In the genomic region with DNA sequence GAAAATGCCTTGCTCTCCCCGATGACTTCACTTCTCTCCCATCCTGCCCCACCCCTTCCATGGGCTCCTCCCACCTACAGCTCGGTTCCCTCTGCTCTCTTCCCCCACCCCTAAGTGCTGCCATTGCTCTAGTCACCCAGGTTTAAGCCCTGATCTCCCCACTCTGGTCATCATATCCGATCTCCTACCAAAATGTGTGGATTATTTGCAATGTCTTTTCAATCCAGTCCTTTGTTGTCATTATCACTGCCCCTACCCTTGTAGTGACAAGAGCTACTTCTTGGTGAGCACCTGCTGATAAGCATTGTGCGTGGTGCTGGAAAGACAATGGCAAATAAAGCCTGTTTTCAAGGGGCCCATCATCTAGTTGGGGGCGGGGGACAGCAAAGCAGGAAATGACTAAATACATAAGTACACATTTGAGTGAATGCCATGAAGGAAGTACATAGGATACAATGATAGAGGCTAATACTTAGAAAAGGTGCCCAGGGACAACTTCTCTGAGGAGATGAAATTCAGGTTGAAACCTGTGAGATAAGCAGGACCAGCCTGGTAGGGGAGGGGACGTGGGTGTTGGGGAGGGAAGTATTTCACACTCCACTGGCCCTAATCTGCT, we compare ENCODE assay signal across 11 cellular contexts.
DNase-seq lines count a peak whose midpoint lies in the region; ATAC-seq, FAIRE-seq and TF ChIP-seq lines count a peak whose summit lies in the region.
"Had no signal": no experiment of that assay in that cellular context is flagged by ENCODE, and none has a peak within 500 bp of the region (broad histone marks: within the 10 kb centered on the region; RNA-seq: fewer than 3 reads in every experiment).

No MANE protein-coding gene starts in this region.

- H3K23ac ChIP-seq in IMR-90 (ENCODE audit: low read depth, low read length) = no peak overlapping the region

- dilution Hi-C loops in IMR-90 (cut with HindIII; ENCODE audit: low sequenced_read_pairs, unreplicated experiment) (no loop called here), mammary epithelial cell (cut with HindIII; ENCODE audit: low sequenced_read_pairs) (loop anchor here (5.0 kb wide), 1 partner anchor 39 kb away; no protein-coding TSS in a partner anchor)

- H3K4me1 ChIP-seq in IMR-90 (ENCODE audit: control insufficient read depth, insufficient read depth, low read length) = peaks cover 2% of the 10 kb centered on the region
- H3K4me1 ChIP-seq in mammary epithelial cell (ENCODE audit: insufficient read depth, low read length) = no peaks in the 10 kb centered on the region

- H3K27me3 ChIP-seq in IMR-90 (ENCODE audit: control insufficient read depth, insufficient read depth, low read length) (peaks cover 6% of the 10 kb centered on the region), mammary epithelial cell (ENCODE audit: insufficient read depth, low read length) (no peaks in the 10 kb centered on the region)
- H3K27me3 ChIP-seq: neutrophil, SJSA1 had no signal

- TF ChIP-seq RAD21 in IMR-90 (IDR thresholded peaks at IDR 0.05; ENCODE audit: low read length) = no peak

- no peak overlapping the region; the same call in 2 of the 3 replicates for H2BK15ac ChIP-seq in IMR-90 (ENCODE audit: low read depth, low read length)

- TF ChIP-seq POLR2A in IMR-90 (IDR thresholded peaks at IDR 0.05; ENCODE audit: low read depth, low read length) (no peak), GM12892 (IDR thresholded peaks at IDR 0.05; ENCODE audit: low read depth, low read length) (no peak)

- H4K91ac ChIP-seq in IMR-90 (ENCODE audit: insufficient read depth, low read depth, low read length) = no peak overlapping the region

- H3K36me3 ChIP-seq in IMR-90 (ENCODE audit: control insufficient read depth, insufficient read depth, low read length) = no peaks in the 10 kb centered on the region
- no peaks in the 10 kb centered on the region for H3K36me3 ChIP-seq in mammary epithelial cell (ENCODE audit: insufficient read depth, low read length)
- H3K36me3 ChIP-seq: neutrophil, SJSA1 had no signal

- ATAC-seq in activated T-cell treated with anti-CD3 and anti-CD28 coated beads, Interleukin-2, amount 50 U/mL, for 72 hours (replicated peaks in 1 of 2) = peak; percentile 66 to 67
- ATAC-seq in IMR-90 (ENCODE audit: low read depth) = no peak
- peak; percentile 73 for ATAC-seq in activated CD8-positive, alpha-beta T cell treated with anti-CD3 and anti-CD28 coated beads for 36 hours
- peak; percentile 73 for ATAC-seq in stimulated activated effector memory CD8-positive, alpha-beta T cell treated with anti-CD3 and anti-CD28 coated beads, Interleukin-12 subunit alpha, Interleukin-12 subunit beta, amount 100 ng/mL, for 72 hours

- peak overlapping the region in 1 of 2 experiments; percentile 19; a peak in 2 of 4 replicates for H4K8ac ChIP-seq in IMR-90 (ENCODE audit: low read depth in 2 of 2, low read length in 2 of 2)

- peaks cover 5% of the 10 kb centered on the region for H3K9me1 ChIP-seq in IMR-90 (ENCODE audit: insufficient read depth, low read length)

- H3K4me1 Mint-ChIP-seq in activated T-cell treated with anti-CD3 and anti-CD28 coated beads, Interleukin-2, amount 50 U/mL, for 72 hours (ENCODE audit: low read depth) = peaks cover 38% of the 10 kb centered on the region
- peaks cover 29% of the 10 kb centered on the region for H3K4me1 Mint-ChIP-seq in activated T-cell treated with anti-CD3 and anti-CD28 coated beads, Interleukin-2, amount 50 U/mL, for 24 hours (ENCODE audit: low read depth)
- H3K4me1 Mint-ChIP-seq in activated CD8-positive, alpha-beta T cell treated with anti-CD3 and anti-CD28 coated beads for 36 hours (ENCODE audit: low read depth) = peaks cover 38% of the 10 kb centered on the region
- H3K4me1 Mint-ChIP-seq in stimulated activated effector memory CD8-positive, alpha-beta T cell treated with anti-CD3 and anti-CD28 coated beads, Interleukin-12 subunit alpha, Interleukin-12 subunit beta, amount 100 ng/mL, for 72 hours = peaks cover 54% of the 10 kb centered on the region

- H2AK9ac ChIP-seq in IMR-90 (replicated peaks; ENCODE audit: low read depth, low read length, poor library complexity) = peak overlapping the region; percentile 38

- peak overlapping the region; percentile 80 for H3K4ac ChIP-seq in IMR-90 (ENCODE audit: low read depth, low read length)

- 0 out of 2 replicates have a peak overlapping the region, but pooled peaks have one; percentile 24 for H3K14ac ChIP-seq in IMR-90 (replicated peaks; ENCODE audit: low read depth, low read length)

- H3K9ac ChIP-seq in IMR-90 (ENCODE audit: low read depth, low read length) (no peak overlapping the region), mammary epithelial cell (ENCODE audit: insufficient read depth, low read length) (no peak overlapping the region)

- in situ Hi-C loops in IMR-90 (cut with MboI; ENCODE audit: low sequenced_read_pairs) (no loop called here), mammary epithelial cell (cut with MboI; ENCODE audit: low sequenced_read_pairs in 2 of 2) (no loop called here)

- no peak overlapping the region for H2BK5ac ChIP-seq in IMR-90 (ENCODE audit: low read depth, low read length, poor library complexity, severe bottlenecking)

- peaks cover 25% of the 10 kb centered on the region for H3K27me3 Mint-ChIP-seq in activated T-cell treated with anti-CD3 and anti-CD28 coated beads, Interleukin-2, amount 50 U/mL, for 72 hours (ENCODE audit: low read depth)
- peaks cover 49% of the 10 kb centered on the region for H3K27me3 Mint-ChIP-seq in activated T-cell treated with anti-CD3 and anti-CD28 coated beads, Interleukin-2, amount 50 U/mL, for 24 hours
- peaks cover 2% of the 10 kb centered on the region for H3K27me3 Mint-ChIP-seq in activated CD8-positive, alpha-beta T cell treated with anti-CD3 and anti-CD28 coated beads for 36 hours

- H3K27ac ChIP-seq in IMR-90 (ENCODE audit: insufficient read depth, low read length) (no peak overlapping the region), mammary epithelial cell (ENCODE audit: insufficient read depth, low read depth, low read length) (no peak overlapping the region)
- H3K27ac ChIP-seq: C4-2B, neutrophil, SJSA1 had no signal

- H3K4me2 ChIP-seq in IMR-90 (ENCODE audit: low read depth, low read length) (no peak overlapping the region), mammary epithelial cell (ENCODE audit: insufficient read depth, low read depth, low read length) (no peak overlapping the region)

- no peak overlapping the region for H2AK5ac ChIP-seq in IMR-90 (ENCODE audit: low read depth, low read length)

- WGBS in IMR-90 (ENCODE audit: extremely low coverage in 2 of 2, insufficient read length in 1 of 2), 2 experiments = 40% methylated on average over 1 of the region's 6 CpGs; no CpG with 5 or more reads in 1 of the 2 experiments
- WGBS in mammary epithelial cell (ENCODE audit: low coverage, missing lambda C conversion rate) = 46% methylated on average over 6 of the region's 6 CpGs

- no peaks in the 10 kb centered on the region for H3K79me2 ChIP-seq in mammary epithelial cell (ENCODE audit: insufficient read depth, low read length)

- peak; percentile 31 to 45 for DNase-seq in activated T-cell treated with anti-CD3 and anti-CD28 coated beads, Interleukin-2, amount 50 U/mL, for 72 hours
- DNase-seq in activated T-cell treated with anti-CD3 and anti-CD28 coated beads, Interleukin-2, amount 50 U/mL, for 24 hours = no peak
- peak; percentile 8 for DNase-seq in IMR-90
- peak; percentile 56 for DNase-seq in activated CD8-positive, alpha-beta T cell treated with anti-CD3 and anti-CD28 coated beads for 36 hours
- peak in 1 of 2 donors; percentile 55 for DNase-seq in stimulated activated effector memory CD8-positive, alpha-beta T cell treated with anti-CD3 and anti-CD28 coated beads, Interleukin-12 subunit alpha, Interleukin-12 subunit beta, amount 100 ng/mL, for 72 hours (ENCODE audit: low spot score in 2 of 2)
- DNase-seq in NCI-H1092 treated with DMSO at 0.1 percent for 48 hours (lab: John Stamatoyannopoulos, UW) = no peak
- DNase-seq in mammary epithelial cell = no peak
- DNase-seq in GM12892 (ENCODE audit: insufficient read length) = no peak

- CTCF ChIA-PET in IMR-90 (lab: Yijun Ruan, JAX) = no interaction called here
- CTCF ChIA-PET in activated CD8-positive, alpha-beta T cell treated with anti-CD3 and anti-CD28 coated beads for 36 hours (lab: Charles Lee) = no interaction called here
- CTCF ChIA-PET in mammary epithelial cell (lab: Charles Lee; ENCODE audit: low non-redundant PET) = no interaction called here

- H2AFZ ChIP-seq in IMR-90 (replicated peaks; ENCODE audit: low read length, poor library complexity) (peak overlapping the region; percentile 81), mammary epithelial cell (ENCODE audit: low read depth, low read length) (no peak overlapping the region)

- no peak overlapping the region for H3K4me3 ChIP-seq in IMR-90 (ENCODE audit: insufficient read depth, low read depth, low read length)
- no peak overlapping the region for H3K4me3 ChIP-seq in mammary epithelial cell (replicated peaks in 1 of 3; ENCODE audit: insufficient read depth in 1 of 3, low read depth in 2 of 3, low read length in 3 of 3)
- H3K4me3 ChIP-seq: SJSA1 had no signal

- H3K9me3 Mint-ChIP-seq in activated T-cell treated with anti-CD3 and anti-CD28 coated beads, Interleukin-2, amount 50 U/mL, for 72 hours = no peaks in the 10 kb centered on the region
- H3K9me3 Mint-ChIP-seq in activated T-cell treated with anti-CD3 and anti-CD28 coated beads, Interleukin-2, amount 50 U/mL, for 24 hours = no peaks in the 10 kb centered on the region
- no peaks in the 10 kb centered on the region for H3K9me3 Mint-ChIP-seq in activated CD8-positive, alpha-beta T cell treated with anti-CD3 and anti-CD28 coated beads for 36 hours
- H3K9me3 Mint-ChIP-seq in stimulated activated effector memory CD8-positive, alpha-beta T cell treated with anti-CD3 and anti-CD28 coated beads, Interleukin-12 subunit alpha, Interleukin-12 subunit beta, amount 100 ng/mL, for 72 hours = no peaks in the 10 kb centered on the region

- H3K9me3 ChIP-seq in IMR-90 (ENCODE audit: control insufficient read depth, insufficient read depth, low read length) = no peaks in the 10 kb centered on the region
- H3K9me3 ChIP-seq in mammary epithelial cell (replicated peaks; ENCODE audit: insufficient read depth, low read length) = peaks cover 3% of the 10 kb centered on the region
- H3K9me3 ChIP-seq: neutrophil, SJSA1 had no signal

- H4K20me1 ChIP-seq in IMR-90 (ENCODE audit: insufficient read depth, low read length) (no peaks in the 10 kb centered on the region), mammary epithelial cell (ENCODE audit: insufficient read depth, low read length) (no peaks in the 10 kb centered on the region)

- BruUV-seq in IMR-90 (replicated peaks; lab: Mats Ljungman, UMichigan) (no TSS peak), mammary epithelial cell (replicated peaks; lab: Mats Ljungman, UMichigan) (no TSS peak)

- POLR2A ChIA-PET in IMR-90 (lab: Charles Lee; ENCODE audit: unreplicated experiment) = no interaction called here
- POLR2A ChIA-PET in activated CD8-positive, alpha-beta T cell treated with anti-CD3 and anti-CD28 coated beads for 36 hours (lab: Charles Lee) = interaction anchor here (0.8 kb wide), 1 partner anchor 52 kb away, joined by 3 read pairs; no protein-coding TSS in a partner anchor

- no peak overlapping the region for H3K18ac ChIP-seq in IMR-90 (ENCODE audit: low read depth, low read length)

- H2BK120ac ChIP-seq in IMR-90 (ENCODE audit: low read depth, low read length) = peak overlapping the region; percentile 60

- H3K4me3 Mint-ChIP-seq in activated T-cell treated with anti-CD3 and anti-CD28 coated beads, Interleukin-2, amount 50 U/mL, for 72 hours = peak overlapping the region; percentile 23 to 64
- no peak overlapping the region for H3K4me3 Mint-ChIP-seq in activated T-cell treated with anti-CD3 and anti-CD28 coated beads, Interleukin-2, amount 50 U/mL, for 24 hours
- H3K4me3 Mint-ChIP-seq in activated CD8-positive, alpha-beta T cell treated with anti-CD3 and anti-CD28 coated beads for 36 hours = no peak overlapping the region
- H3K4me3 Mint-ChIP-seq in stimulated activated effector memory CD8-positive, alpha-beta T cell treated with anti-CD3 and anti-CD28 coated beads, Interleukin-12 subunit alpha, Interleukin-12 subunit beta, amount 100 ng/mL, for 72 hours = peak overlapping the region; percentile 40

- peak overlapping the region; percentile 68; the same call in 1 of the 2 replicates for H2BK20ac ChIP-seq in IMR-90 (ENCODE audit: low read depth, low read length)

- no peaks in the 10 kb centered on the region for H3K36me3 Mint-ChIP-seq in activated T-cell treated with anti-CD3 and anti-CD28 coated beads, Interleukin-2, amount 50 U/mL, for 72 hours (ENCODE audit: insufficient read depth in 2 of 2)
- no peaks in the 10 kb centered on the region for H3K36me3 Mint-ChIP-seq in activated T-cell treated with anti-CD3 and anti-CD28 coated beads, Interleukin-2, amount 50 U/mL, for 24 hours (ENCODE audit: low read depth)
- peaks cover 3% of the 10 kb centered on the region for H3K36me3 Mint-ChIP-seq in activated CD8-positive, alpha-beta T cell treated with anti-CD3 and anti-CD28 coated beads for 36 hours (ENCODE audit: low read depth)
- peaks cover 6% of the 10 kb centered on the region for H3K36me3 Mint-ChIP-seq in stimulated activated effector memory CD8-positive, alpha-beta T cell treated with anti-CD3 and anti-CD28 coated beads, Interleukin-12 subunit alpha, Interleukin-12 subunit beta, amount 100 ng/mL, for 72 hours

- no peak for FAIRE-seq in GM12892 (lab: Jason Lieb, UNC)

- no peaks in the 10 kb centered on the region for H3K79me1 ChIP-seq in IMR-90 (ENCODE audit: low read depth in 1 of 2, low read length in 2 of 2)

- intact Hi-C loops in IMR-90 (cut with micrococcal nuclease) (no loop called here), mammary epithelial cell (cut with micrococcal nuclease) (no loop called here)
- intact Hi-C loops in activated CD8-positive, alpha-beta T cell treated with anti-CD3 and anti-CD28 coated beads for 36 hours (cut with micrococcal nuclease) = no loop called here

- peak overlapping the region; percentile 4 for H3K27ac Mint-ChIP-seq in activated T-cell treated with anti-CD3 and anti-CD28 coated beads, Interleukin-2, amount 50 U/mL, for 72 hours
- H3K27ac Mint-ChIP-seq in activated T-cell treated with anti-CD3 and anti-CD28 coated beads, Interleukin-2, amount 50 U/mL, for 24 hours = no peak overlapping the region
- H3K27ac Mint-ChIP-seq in activated CD8-positive, alpha-beta T cell treated with anti-CD3 and anti-CD28 coated beads for 36 hours = peak overlapping the region; percentile 72
- peak overlapping the region; percentile 81 for H3K27ac Mint-ChIP-seq in stimulated activated effector memory CD8-positive, alpha-beta T cell treated with anti-CD3 and anti-CD28 coated beads, Interleukin-12 subunit alpha, Interleukin-12 subunit beta, amount 100 ng/mL, for 72 hours

- TF ChIP-seq CTCF in IMR-90 (conservative IDR thresholded peaks at IDR 0.05; ENCODE audit: low read depth, low read length) = no peak
- no peak for TF ChIP-seq CTCF in activated CD8-positive, alpha-beta T cell treated with anti-CD3 and anti-CD28 coated beads for 36 hours (IDR thresholded peaks at IDR 0.05)
- TF ChIP-seq CTCF in mammary epithelial cell (conservative IDR thresholded peaks at IDR 0.05 in 1 of 2, IDR thresholded peaks at IDR 0.05 in 1 of 2; ENCODE audit: extremely low read depth in 1 of 2, insufficient read depth in 1 of 2, low read depth in 1 of 2, low read length in 2 of 2) = no peak

- H3K56ac ChIP-seq in IMR-90 (ENCODE audit: extremely low read depth, insufficient read depth, low read length) = no peak overlapping the region

- no peak overlapping the region for H4K5ac ChIP-seq in IMR-90 (ENCODE audit: low read depth, low read length)

Comparison
In these comparisons a context has a peak if more than half of its experiments do, and no peak if none do; other contexts are left out.
1. DNase-seq: peak in activated T-cell treated with anti-CD3 and anti-CD28 coated beads, Interleukin-2, amount 50 U/mL, for 72 hours (2 of 2), IMR-90 (single experiment) and activated CD8-positive, alpha-beta T cell treated with anti-CD3 and anti-CD28 coated beads for 36 hours (single experiment); none in activated T-cell treated with anti-CD3 and anti-CD28 coated beads, Interleukin-2, amount 50 U/mL, for 24 hours (single experiment), NCI-H1092 treated with DMSO at 0.1 percent for 48 hours (single experiment), mammary epithelial cell (single experiment) and GM12892 (single experiment).
2. H3K4me3 Mint-ChIP-seq: peak in activated T-cell treated with anti-CD3 and anti-CD28 coated beads, Interleukin-2, amount 50 U/mL, for 72 hours (2 of 2) and stimulated activated effector memory CD8-positive, alpha-beta T cell treated with anti-CD3 and anti-CD28 coated beads, Interleukin-12 subunit alpha, Interleukin-12 subunit beta, amount 100 ng/mL, for 72 hours (single experiment); none in activated T-cell treated with anti-CD3 and anti-CD28 coated beads, Interleukin-2, amount 50 U/mL, for 24 hours (single experiment) and activated CD8-positive, alpha-beta T cell treated with anti-CD3 and anti-CD28 coated beads for 36 hours (single experiment).